9 cellular contexts compared by ENCODE assay signal in genomic region chr5:154198611-154199230, GRCh38. TPM values are rescaled to one million over a fixed set of nuclear protein-coding genes. Genes with fewer than 3 reads are reported as not detected.
DNase-seq lines count a peak whose midpoint lies in the region; ATAC-seq and TF ChIP-seq lines count a peak whose summit lies in the region.
"Had no signal": no experiment of that assay in that cellular context is flagged by ENCODE, and none has a peak within 500 bp of the region (broad histone marks: within the 10 kb centered on the region; RNA-seq: fewer than 3 reads in every experiment).

No MANE protein-coding gene starts in this region.

- H3K9me3 ChIP-seq in sigmoid colon, result no peaks in the 10 kb centered on the region

- TF ChIP-seq CTCF in fibroblast of the aortic adventitia (IDR thresholded peaks at IDR 0.05; ENCODE audit: insufficient read depth, low read length), result no peak
- no peak for TF ChIP-seq CTCF in sigmoid colon (IDR thresholded peaks at IDR 0.05)

- H3K27me3 ChIP-seq in sigmoid colon, result no peaks in the 10 kb centered on the region

- H3K4me1 ChIP-seq in sigmoid colon, result peaks cover 0 to 59% (median 42%) of the 10 kb centered on the region in 4 donors

- TF ChIP-seq POLR2A in sigmoid colon (IDR thresholded peaks at IDR 0.05), result no peak

- peaks cover 0 to 7% (median 3%) of the 10 kb centered on the region in 4 donors for H3K36me3 ChIP-seq in sigmoid colon

- H3K36me3 Mint-ChIP-seq in activated CD4-positive, alpha-beta memory T cell treated with anti-CD3 and anti-CD28 coated beads for 36 hours, result peaks cover 23% of the 10 kb centered on the region

- no peaks in the 10 kb centered on the region for H3K27me3 Mint-ChIP-seq in activated CD4-positive, alpha-beta memory T cell treated with anti-CD3 and anti-CD28 coated beads for 36 hours

- TF ChIP-seq EP300 in sigmoid colon (IDR thresholded peaks at IDR 0.05), result no peak

- POLR2A ChIA-PET in activated CD4-positive, alpha-beta memory T cell treated with anti-CD3 and anti-CD28 coated beads for 36 hours (lab: Charles Lee), result interaction anchor here (0.9 to 1.7 kb wide), 4 partner anchors 9 to 23 kb away, joined by 3 to 5 read pairs (median 4); partner anchors contain the start of gene GALNT10

- no peak overlapping the region for H3K27ac ChIP-seq in sigmoid colon

- CTCF ChIA-PET in activated CD4-positive, alpha-beta memory T cell treated with anti-CD3 and anti-CD28 coated beads for 36 hours (lab: Charles Lee), result interaction anchor here (1.0 to 4.0 kb wide), 5 partner anchors 9 to 206 kb away, joined by 5 to 27 read pairs (median 9); partner anchors contain the start of gene GALNT10

- DNase-seq in A172 (ENCODE audit: low spot score) (peak; percentile 82), GM04503 (ENCODE audit: low read depth) (peak; percentile 80), fibroblast of the aortic adventitia (ENCODE audit: low read depth) (peak; percentile 73), sigmoid colon (no peak), middle frontal gyrus (ENCODE audit: extremely low spot score, low spot score) (no peak), medulla oblongata (ENCODE audit: extremely low spot score) (no peak)
- no peak for DNase-seq in activated CD4-positive, alpha-beta memory T cell treated with anti-CD3 and anti-CD28 coated beads for 36 hours
- DNase-seq: DND-41 had no signal

- no peak for ATAC-seq in GM18868 (IDR thresholded peaks at IDR 0.05; ENCODE audit: unreplicated experiment)

- 83 to 96% methylated on average over 4 of the region's 4 CpGs for WGBS in sigmoid colon, 2 donors

- H3K9me3 Mint-ChIP-seq in activated CD4-positive, alpha-beta memory T cell treated with anti-CD3 and anti-CD28 coated beads for 36 hours, result no peaks in the 10 kb centered on the region

- H3K4me3 Mint-ChIP-seq in activated CD4-positive, alpha-beta memory T cell treated with anti-CD3 and anti-CD28 coated beads for 36 hours, result no peak overlapping the region

- no peak overlapping the region for H3K4me3 ChIP-seq in fibroblast of the aortic adventitia (ENCODE audit: low read depth, low read length)
- H3K4me3 ChIP-seq in sigmoid colon, result no peak overlapping the region

- intact Hi-C loops in activated CD4-positive, alpha-beta memory T cell treated with anti-CD3 and anti-CD28 coated beads for 36 hours (cut with micrococcal nuclease), result loop anchor here (1.0 to 10.0 kb wide), 5 partner anchors 16 to 656 kb away; partner anchors contain the start of genes CNOT8, FAXDC2 and LARP1
- intact Hi-C loops in sigmoid colon (cut with DNase I), result no loop called here

- peaks cover 73% of the 10 kb centered on the region for H3K4me1 Mint-ChIP-seq in activated CD4-positive, alpha-beta memory T cell treated with anti-CD3 and anti-CD28 coated beads for 36 hours (ENCODE audit: low read depth)

- H3K27ac Mint-ChIP-seq in activated CD4-positive, alpha-beta memory T cell treated with anti-CD3 and anti-CD28 coated beads for 36 hours, result peak overlapping the region; percentile 65

RNA-seq across cellular contexts. Expression of gene GALNT10, which starts 8.2 kb away (rescaled TPM):
- 30.4 and 32.3 TPM in 2 replicates for total RNA-seq in A172 (2014; rRNA removed; shearing (Covaris generic))
- total RNA-seq in activated CD4-positive, alpha-beta memory T cell treated with anti-CD3 and anti-CD28 coated beads for 36 hours, result 10 to 100 TPM; 23.8 to 26.9 TPM
- total RNA-seq in fibroblast of the aortic adventitia (ENCODE audit: low replicate concordance), result 12.0 and 46.5 TPM in 2 replicates
- total RNA-seq in sigmoid colon, result 10 to 100 TPM; 24.3 to 41.7 (median 37.2) TPM
- 10 to 100 TPM in 1 of 3 donors, 1 to 10 TPM in 2; 6.0 to 21.2 (median 7.2) TPM for polyA plus RNA-seq in sigmoid colon

Comparison
In these comparisons a context has a peak if more than half of its experiments do, and no peak if none do; other contexts are left out.
1. DNase-seq: peak in A172 (single experiment), GM04503 (single experiment) and fibroblast of the aortic adventitia (single experiment); none in activated CD4-positive, alpha-beta memory T cell treated with anti-CD3 and anti-CD28 coated beads for 36 hours (single experiment), sigmoid colon (single experiment), middle frontal gyrus (single experiment) and medulla oblongata (single experiment).